1 cellular context compared by ENCODE assay signal in the genomic region with DNA sequence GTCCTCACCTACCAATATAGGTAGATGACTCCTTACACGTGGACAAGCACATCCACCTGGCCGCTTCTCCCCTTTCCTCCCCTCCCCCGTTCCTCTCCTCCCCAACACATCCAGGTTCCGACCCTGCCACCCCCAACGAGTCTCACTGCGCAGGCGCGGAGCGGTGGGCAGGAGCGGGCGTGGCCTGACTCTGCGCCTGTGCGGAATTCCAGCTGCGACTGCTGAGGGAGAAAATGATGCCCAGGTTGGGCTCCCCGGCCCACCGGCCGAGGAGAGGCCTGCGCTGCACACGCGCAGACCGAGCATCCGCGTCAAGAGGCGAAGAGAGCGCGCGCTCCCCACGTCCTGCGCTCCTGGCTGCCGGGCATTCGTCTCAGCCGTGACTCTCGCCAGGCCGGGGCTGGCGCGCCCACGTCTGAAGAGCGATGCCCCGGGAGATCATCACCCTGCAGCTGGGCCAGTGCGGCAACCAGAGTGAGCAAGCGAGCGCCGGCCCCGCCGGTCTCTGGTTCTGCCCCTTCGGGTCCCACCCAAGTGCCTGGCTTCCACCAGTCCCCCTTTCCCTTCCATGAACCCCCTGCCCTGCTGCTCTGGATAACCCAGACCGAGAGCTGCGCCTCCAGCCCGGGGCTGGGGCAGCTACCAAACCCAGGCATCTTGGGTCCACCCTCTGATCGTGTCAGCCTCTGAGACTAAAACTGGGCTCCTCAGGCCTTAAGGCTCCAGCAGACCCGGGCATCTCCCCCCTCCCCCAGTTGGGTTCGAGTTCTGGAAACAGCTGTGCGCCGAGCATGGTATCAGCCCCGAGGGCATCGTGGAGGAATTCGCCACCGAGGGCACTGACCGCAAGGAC.
TF ChIP-seq lines count a peak whose summit lies in the region.

TSS of gene TUBG2 (plus strand) at position 206 of the 853 bp plus-strand sequence. CDS start at position 426, 220 bp downstream.

TF ChIP-seq in HepG2, 621 proteins besides CTCF, POLR2A, EP300 and RAD21 (continued from another document and continues in another):
- peak; percentile 72; the same call in 1 of the 2 replicates for TF ChIP-seq PATZ1 (CRISPR knock-in tag; IDR thresholded peaks at IDR 0.05)
- no peak for TF ChIP-seq ATAD3A (CRISPR knock-in tag; IDR thresholded peaks at IDR 0.05)
- TF ChIP-seq, protein P1, sequence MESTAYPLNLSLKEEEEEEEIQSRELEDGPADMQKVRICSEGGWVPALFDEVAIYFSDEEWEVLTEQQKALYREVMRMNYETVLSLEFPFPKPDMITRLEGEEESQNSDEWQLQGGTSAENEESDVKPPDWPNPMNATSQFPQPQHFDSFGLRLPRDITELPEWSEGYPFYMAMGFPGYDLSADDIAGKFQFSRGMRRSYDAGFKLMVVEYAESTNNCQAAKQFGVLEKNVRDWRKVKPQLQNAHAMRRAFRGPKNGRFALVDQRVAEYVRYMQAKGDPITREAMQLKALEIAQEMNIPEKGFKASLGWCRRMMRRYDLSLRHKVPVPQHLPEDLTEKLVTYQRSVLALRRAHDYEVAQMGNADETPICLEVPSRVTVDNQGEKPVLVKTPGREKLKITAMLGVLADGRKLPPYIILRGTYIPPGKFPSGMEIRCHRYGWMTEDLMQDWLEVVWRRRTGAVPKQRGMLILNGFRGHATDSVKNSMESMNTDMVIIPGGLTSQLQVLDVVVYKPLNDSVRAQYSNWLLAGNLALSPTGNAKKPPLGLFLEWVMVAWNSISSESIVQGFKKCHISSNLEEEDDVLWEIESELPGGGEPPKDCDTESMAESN (CRISPR knock-in tag; conservative IDR thresholded peaks at IDR 0.05): peak; percentile 77
- TF ChIP-seq FIP1L1 (IDR thresholded peaks at IDR 0.05; ENCODE audit: borderline replicate concordance, insufficient read depth, low read depth, low read length): 0 out of 2 replicates have a peak, but pooled peaks have one; percentile 55
- no peak for TF ChIP-seq DDIT3 (CRISPR knock-in tag; IDR thresholded peaks at IDR 0.05)
- TF ChIP-seq ZNF30 (CRISPR knock-in tag; IDR thresholded peaks at IDR 0.05): no peak
- no peak for TF ChIP-seq ZNF646 (CRISPR knock-in tag; IDR thresholded peaks at IDR 0.05)
- no peak for TF ChIP-seq ZSCAN30 (CRISPR knock-in tag; IDR thresholded peaks at IDR 0.05)
- TF ChIP-seq ZNF530 (CRISPR knock-in tag; IDR thresholded peaks at IDR 0.05; ENCODE audit: low read depth): no peak
- TF ChIP-seq, protein P2, sequence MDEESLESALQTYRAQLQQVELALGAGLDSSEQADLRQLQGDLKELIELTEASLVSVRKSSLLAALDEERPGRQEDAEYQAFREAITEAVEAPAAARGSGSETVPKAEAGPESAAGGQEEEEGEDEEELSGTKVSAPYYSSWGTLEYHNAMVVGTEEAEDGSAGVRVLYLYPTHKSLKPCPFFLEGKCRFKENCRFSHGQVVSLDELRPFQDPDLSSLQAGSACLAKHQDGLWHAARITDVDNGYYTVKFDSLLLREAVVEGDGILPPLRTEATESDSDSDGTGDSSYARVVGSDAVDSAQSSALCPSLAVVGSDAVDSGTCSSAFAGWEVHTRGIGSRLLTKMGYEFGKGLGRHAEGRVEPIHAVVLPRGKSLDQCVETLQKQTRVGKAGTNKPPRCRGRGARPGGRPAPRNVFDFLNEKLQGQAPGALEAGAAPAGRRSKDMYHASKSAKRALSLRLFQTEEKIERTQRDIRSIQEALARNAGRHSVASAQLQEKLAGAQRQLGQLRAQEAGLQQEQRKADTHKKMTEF (CRISPR knock-in tag; IDR thresholded peaks at IDR 0.05): peak; percentile 91
- TF ChIP-seq, protein P3, sequence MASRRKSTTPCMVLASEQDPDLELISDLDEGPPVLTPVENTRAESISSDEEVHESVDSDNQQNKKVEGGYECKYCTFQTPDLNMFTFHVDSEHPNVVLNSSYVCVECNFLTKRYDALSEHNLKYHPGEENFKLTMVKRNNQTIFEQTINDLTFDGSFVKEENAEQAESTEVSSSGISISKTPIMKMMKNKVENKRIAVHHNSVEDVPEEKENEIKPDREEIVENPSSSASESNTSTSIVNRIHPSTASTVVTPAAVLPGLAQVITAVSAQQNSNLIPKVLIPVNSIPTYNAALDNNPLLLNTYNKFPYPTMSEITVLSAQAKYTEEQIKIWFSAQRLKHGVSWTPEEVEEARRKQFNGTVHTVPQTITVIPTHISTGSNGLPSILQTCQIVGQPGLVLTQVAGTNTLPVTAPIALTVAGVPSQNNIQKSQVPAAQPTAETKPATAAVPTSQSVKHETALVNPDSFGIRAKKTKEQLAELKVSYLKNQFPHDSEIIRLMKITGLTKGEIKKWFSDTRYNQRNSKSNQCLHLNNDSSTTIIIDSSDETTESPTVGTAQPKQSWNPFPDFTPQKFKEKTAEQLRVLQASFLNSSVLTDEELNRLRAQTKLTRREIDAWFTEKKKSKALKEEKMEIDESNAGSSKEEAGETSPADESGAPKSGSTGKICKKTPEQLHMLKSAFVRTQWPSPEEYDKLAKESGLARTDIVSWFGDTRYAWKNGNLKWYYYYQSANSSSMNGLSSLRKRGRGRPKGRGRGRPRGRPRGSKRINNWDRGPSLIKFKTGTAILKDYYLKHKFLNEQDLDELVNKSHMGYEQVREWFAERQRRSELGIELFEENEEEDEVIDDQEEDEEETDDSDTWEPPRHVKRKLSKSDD (CRISPR knock-in tag; IDR thresholded peaks at IDR 0.05; ENCODE audit: low read depth): no peak; the same call in 1 of the 2 replicates
- TF ChIP-seq, protein P4, sequence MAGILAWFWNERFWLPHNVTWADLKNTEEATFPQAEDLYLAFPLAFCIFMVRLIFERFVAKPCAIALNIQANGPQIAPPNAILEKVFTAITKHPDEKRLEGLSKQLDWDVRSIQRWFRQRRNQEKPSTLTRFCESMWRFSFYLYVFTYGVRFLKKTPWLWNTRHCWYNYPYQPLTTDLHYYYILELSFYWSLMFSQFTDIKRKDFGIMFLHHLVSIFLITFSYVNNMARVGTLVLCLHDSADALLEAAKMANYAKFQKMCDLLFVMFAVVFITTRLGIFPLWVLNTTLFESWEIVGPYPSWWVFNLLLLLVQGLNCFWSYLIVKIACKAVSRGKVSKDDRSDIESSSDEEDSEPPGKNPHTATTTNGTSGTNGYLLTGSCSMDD (CRISPR knock-in tag; IDR thresholded peaks at IDR 0.05): no peak
- no peak for TF ChIP-seq DMTF1 (CRISPR knock-in tag; IDR thresholded peaks at IDR 0.05)
- peak; percentile 62; the same call in 1 of the 2 replicates for TF ChIP-seq ZNF225 (CRISPR knock-in tag; IDR thresholded peaks at IDR 0.05)
- TF ChIP-seq NR0B2 (CRISPR knock-in tag; IDR thresholded peaks at IDR 0.05): no peak; the same call in 1 of the 2 replicates
- TF ChIP-seq CREB1 (IDR thresholded peaks at IDR 0.05): no peak
- no peak for TF ChIP-seq CREB1 (CRISPR knock-in tag; IDR thresholded peaks at IDR 0.05)
- TF ChIP-seq, protein P5, sequence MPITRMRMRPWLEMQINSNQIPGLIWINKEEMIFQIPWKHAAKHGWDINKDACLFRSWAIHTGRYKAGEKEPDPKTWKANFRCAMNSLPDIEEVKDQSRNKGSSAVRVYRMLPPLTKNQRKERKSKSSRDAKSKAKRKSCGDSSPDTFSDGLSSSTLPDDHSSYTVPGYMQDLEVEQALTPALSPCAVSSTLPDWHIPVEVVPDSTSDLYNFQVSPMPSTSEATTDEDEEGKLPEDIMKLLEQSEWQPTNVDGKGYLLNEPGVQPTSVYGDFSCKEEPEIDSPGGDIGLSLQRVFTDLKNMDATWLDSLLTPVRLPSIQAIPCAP (CRISPR knock-in tag; IDR thresholded peaks at IDR 0.05; ENCODE audit: low read depth): no peak
- TF ChIP-seq STAG1 (CRISPR knock-in tag; IDR thresholded peaks at IDR 0.05): 0 out of 2 replicates have a peak, but pooled peaks have one; percentile 24
- peak; percentile 85; the same call in 1 of the 2 replicates for TF ChIP-seq ZNF614 (CRISPR knock-in tag; IDR thresholded peaks at IDR 0.05; ENCODE audit: borderline replicate concordance)
- peak; percentile 86 for TF ChIP-seq SPEN (CRISPR knock-in tag; IDR thresholded peaks at IDR 0.05; ENCODE audit: low read depth)
- TF ChIP-seq ZBTB8A (CRISPR knock-in tag; IDR thresholded peaks at IDR 0.05; ENCODE audit: borderline replicate concordance, low read depth): 0 out of 2 replicates have a peak, but pooled peaks have one; percentile 12
- TF ChIP-seq HOXA3 (CRISPR knock-in tag; IDR thresholded peaks at IDR 0.05): no peak; the same call in 1 of the 2 replicates
- no peak for TF ChIP-seq ZNF496 (CRISPR knock-in tag; IDR thresholded peaks at IDR 0.05; ENCODE audit: insufficient replicate concordance)
- TF ChIP-seq HES4 (CRISPR knock-in tag; IDR thresholded peaks at IDR 0.05; ENCODE audit: borderline replicate concordance): peak; percentile 94
- TF ChIP-seq RBM22 (optimal IDR thresholded peaks at IDR 0.05; ENCODE audit: low read length): no peak
- peak; percentile 80 for TF ChIP-seq POGZ (CRISPR knock-in tag; IDR thresholded peaks at IDR 0.05)
- peak; percentile 74 for TF ChIP-seq HDAC2 (CRISPR knock-in tag; IDR thresholded peaks at IDR 0.05)
- TF ChIP-seq LBX2 (CRISPR knock-in tag; IDR thresholded peaks at IDR 0.05; ENCODE audit: borderline replicate concordance): 0 out of 2 replicates have a peak, but pooled peaks have one; percentile 43
